ENCODE assay signal across 1 cellular context in the genomic region with DNA sequence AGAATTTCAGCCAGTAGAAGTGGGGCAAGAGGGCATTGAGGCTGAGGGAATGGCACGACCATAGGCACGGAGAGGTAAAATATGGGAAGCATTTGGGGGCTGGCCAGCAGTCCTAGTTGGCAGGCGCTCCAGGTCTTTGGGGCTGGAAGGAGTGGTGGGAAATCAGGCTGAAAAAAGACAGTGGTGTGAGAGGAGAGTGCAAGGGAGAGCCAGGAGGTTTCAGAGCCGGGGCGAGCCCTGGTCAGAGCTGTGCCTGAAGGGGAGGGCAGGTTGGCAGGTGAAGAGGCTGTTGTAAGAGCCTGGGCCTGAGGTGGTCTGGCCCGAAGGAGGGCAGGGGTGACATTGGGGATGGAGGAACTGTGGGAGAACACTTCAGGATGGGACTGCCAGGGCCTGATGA.
TF ChIP-seq lines count a peak whose summit lies in the region.

No MANE protein-coding gene starts in this region.

TF ChIP-seq in WTC11, 78 proteins besides CTCF, POLR2A, EP300 and RAD21 (continued from another document):
- no peak for TF ChIP-seq IRF1 (CRISPR knock-in tag; IDR thresholded peaks at IDR 0.05)
